In the genomic region with DNA sequence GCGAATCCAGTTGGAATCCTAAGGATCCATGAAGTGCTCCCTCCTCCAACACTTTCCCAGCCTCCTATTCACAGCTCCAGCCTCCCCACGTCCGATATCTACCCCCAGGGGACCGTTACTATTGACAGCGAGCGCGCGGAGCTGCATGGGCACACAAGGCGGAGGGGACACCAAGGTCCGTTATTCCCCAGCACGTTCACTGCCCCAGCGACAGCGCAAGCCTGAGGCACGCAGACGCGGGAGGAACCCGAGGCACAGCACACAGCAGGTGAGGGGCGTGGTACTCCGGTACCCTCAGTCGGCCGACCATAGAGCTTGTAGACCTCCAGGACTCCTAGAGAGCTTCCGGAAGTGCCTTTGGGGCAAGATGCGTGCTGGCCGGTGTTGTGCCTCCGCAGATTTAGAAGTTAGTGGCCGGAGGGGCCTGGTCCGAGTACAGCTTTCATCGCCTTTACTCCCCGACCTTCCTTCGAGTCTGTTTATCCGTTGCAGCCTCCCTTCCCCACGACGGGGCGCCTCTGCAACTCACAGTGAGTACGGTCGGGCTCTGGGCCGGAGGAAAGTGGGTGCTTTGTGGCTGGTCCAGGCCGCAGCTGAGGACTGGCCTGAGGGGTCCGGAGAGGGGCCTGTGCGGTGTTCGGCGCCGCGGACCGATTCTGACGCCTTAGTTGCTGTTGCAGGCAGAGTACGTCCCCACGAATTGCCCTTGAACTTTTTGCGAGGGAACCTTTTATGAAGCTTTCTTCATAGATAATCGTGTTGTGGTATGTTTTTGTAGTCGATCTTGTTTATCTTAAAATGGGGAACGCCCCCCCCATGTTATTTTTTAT, we compare ENCODE assay signal across 8 cellular contexts. TPM values are rescaled to one million over a fixed set of nuclear protein-coding genes. Genes with fewer than 3 reads are reported as not detected.
A peak's percentile ranks its signal among the peaks of the same experiment; 100 is the strongest.
DNase-seq lines count a peak whose midpoint lies in the region; ATAC-seq and TF ChIP-seq lines count a peak whose summit lies in the region.

ZKSCAN8 (plus strand) TSS at position 384 of the 830 bp plus-strand sequence. CDS start 6,525 bp downstream, outside the sequence.

- CTCF ChIA-PET in activated naive CD4-positive, alpha-beta T cell treated with anti-CD3 and anti-CD28 coated beads, Interleukin-2, amount 10 ng/mL, durations not matched to agents 7 days and 5 days (lab: Charles Lee): interaction anchor here (1.0 to 3.1 kb wide), 5 partner anchors 11 to 543 kb away, joined by 4 to 16 read pairs (median 7); no protein-coding TSS in a partner anchor

- peaks cover 3% of the 10 kb centered on the region for H3K27me3 ChIP-seq in neutrophil

- peaks cover 31 to 32% of the 10 kb centered on the region in 2 experiments for H3K4me1 ChIP-seq in neutrophil (ENCODE audit: control insufficient read depth in 1 of 2, insufficient read depth in 1 of 2, low read depth in 1 of 2, low read length in 1 of 2)

- H3K4me3 ChIP-seq in GM08714 (ENCODE audit: low read length) (peak within 1 kb of the TSS; percentile 92), SK-N-MC (peak within 1 kb of the TSS; percentile 85), neutrophil (ENCODE audit: low read depth in 1 of 2, low read length in 1 of 2) (peak within 1 kb of the TSS; percentile 63 to 72)

- TF ChIP-seq CTCF in neutrophil (IDR thresholded peaks at IDR 0.05): no peak

- H3K27me3 Mint-ChIP-seq in activated naive CD4-positive, alpha-beta T cell treated with anti-CD3 and anti-CD28 coated beads, Interleukin-2, amount 10 ng/mL, durations not matched to agents 7 days and 5 days: no peaks in the 10 kb centered on the region

- H3K9me3 ChIP-seq in SK-N-MC (ENCODE audit: low read depth, low read length): no peaks in the 10 kb centered on the region
- no peaks in the 10 kb centered on the region for H3K9me3 ChIP-seq in neutrophil

- peak; percentile 77 for ATAC-seq in HG02588 (IDR thresholded peaks at IDR 0.05; ENCODE audit: unreplicated experiment)

- H3K36me3 ChIP-seq in SK-N-MC (ENCODE audit: insufficient read depth, low read length) (peaks cover 27% of the 10 kb centered on the region), neutrophil (no peaks in the 10 kb centered on the region)

- peak; percentile 78 for DNase-seq in NCI-H1092 (lab: John Stamatoyannopoulos, UW)
- peak; percentile 47 for DNase-seq in SK-N-MC (ENCODE audit: low read depth, low spot score)
- DNase-seq in activated naive CD4-positive, alpha-beta T cell treated with anti-CD3 and anti-CD28 coated beads, Interleukin-2, amount 10 ng/mL, durations not matched to agents 7 days and 5 days: peak; percentile 83
- DNase-seq in germinal center (ENCODE audit: low spot score): peak; percentile 86

- peak within 1 kb of the TSS; percentile 95 for H3K9ac ChIP-seq in SK-N-MC (ENCODE audit: insufficient read length)

- peak within 1 kb of the TSS; percentile 87 for H3K27ac Mint-ChIP-seq in activated naive CD4-positive, alpha-beta T cell treated with anti-CD3 and anti-CD28 coated beads, Interleukin-2, amount 10 ng/mL, durations not matched to agents 7 days and 5 days

- H3K9me3 Mint-ChIP-seq in activated naive CD4-positive, alpha-beta T cell treated with anti-CD3 and anti-CD28 coated beads, Interleukin-2, amount 10 ng/mL, durations not matched to agents 7 days and 5 days: no peaks in the 10 kb centered on the region

- peak within 1 kb of the TSS; percentile 87 for H3K4me3 Mint-ChIP-seq in activated naive CD4-positive, alpha-beta T cell treated with anti-CD3 and anti-CD28 coated beads, Interleukin-2, amount 10 ng/mL, durations not matched to agents 7 days and 5 days

- H3K36me3 Mint-ChIP-seq in activated naive CD4-positive, alpha-beta T cell treated with anti-CD3 and anti-CD28 coated beads, Interleukin-2, amount 10 ng/mL, durations not matched to agents 7 days and 5 days: peaks cover 24% of the 10 kb centered on the region

- H3K27ac ChIP-seq in SK-N-MC (no peak within 1 kb of the TSS; the same call in 1 of the 2 replicates), neutrophil (peak within 1 kb of the TSS; percentile 51), temporal lobe (ENCODE audit: low read depth, low read length) (no peak within 1 kb of the TSS)

- H3K4me1 Mint-ChIP-seq in activated naive CD4-positive, alpha-beta T cell treated with anti-CD3 and anti-CD28 coated beads, Interleukin-2, amount 10 ng/mL, durations not matched to agents 7 days and 5 days: peaks cover 65% of the 10 kb centered on the region

RNA-seq across cellular contexts. Expression of gene ZKSCAN8, which starts in this region (rescaled TPM):
- 22.9 TPM for total RNA-seq in temporal lobe
